Comparison of ENCODE assay signal across 6 cellular contexts in the genomic region with DNA sequence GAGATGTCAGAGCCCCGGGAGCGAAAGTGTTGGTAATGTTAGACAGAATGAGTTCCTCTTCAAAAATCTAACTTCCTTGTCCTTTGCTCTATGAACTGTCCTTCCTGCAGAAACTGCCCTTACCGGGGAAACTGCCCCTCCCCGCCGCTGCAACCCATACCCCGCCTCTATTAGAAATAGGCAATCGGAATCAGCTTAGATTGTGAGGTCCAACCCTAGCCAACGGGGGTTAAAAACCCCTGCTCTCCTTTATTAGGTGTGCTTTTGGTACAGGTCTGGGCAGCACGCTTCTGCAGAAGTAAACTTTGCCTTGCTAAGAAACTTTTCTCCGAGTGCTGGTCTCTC.
DNase-seq lines count a peak whose midpoint lies in the region; ATAC-seq, FAIRE-seq and TF ChIP-seq lines count a peak whose summit lies in the region.

No MANE protein-coding gene starts in this region.

- H3K79me2 ChIP-seq in SU-DHL-6 (ENCODE audit: insufficient read depth, low read length) = no peaks in the 10 kb centered on the region

- peak overlapping the region; percentile 70 for H3K9ac ChIP-seq in SU-DHL-6 (ENCODE audit: low read length)

- peak overlapping the region; percentile 72 for H3K4me2 ChIP-seq in SU-DHL-6 (ENCODE audit: low read depth, low read length, poor library complexity, severe bottlenecking)

- H3K27ac ChIP-seq in SU-DHL-6 (ENCODE audit: low read depth, low read length) = peak overlapping the region; percentile 67

- POLR2A ChIA-PET in HEK293T (lab: Yijun Ruan, JAX) = interaction anchor here (0.9 to 4.6 kb wide), 15 partner anchors 8 to 722 kb away, joined by 3 to 39 read pairs (median 3); a partner anchor contains a TSS

- H3K36me3 ChIP-seq in SU-DHL-6 (ENCODE audit: low read length) = no peaks in the 10 kb centered on the region

- H4K20me1 ChIP-seq in SU-DHL-6 (ENCODE audit: low read depth, low read length) = no peaks in the 10 kb centered on the region

- no peak for ATAC-seq in GM21423 (IDR thresholded peaks at IDR 0.05; ENCODE audit: unreplicated experiment)

- peaks cover 4% of the 10 kb centered on the region; the same call in 1 of the 2 replicates for H3F3A ChIP-seq in SU-DHL-6 (ENCODE audit: insufficient read depth)

- H3K9me2 ChIP-seq in SU-DHL-6 (replicated peaks; ENCODE audit: insufficient read depth, low read length) = no peaks in the 10 kb centered on the region

- DNase-seq in HEK293T (ENCODE audit: extremely low spot score) = no peak
- no peak for DNase-seq in RCC 7860 (ENCODE audit: low spot score)
- DNase-seq in HuH-7.5 (ENCODE audit: low spot score) = no peak

- CTCF ChIA-PET in HEK293T (lab: Yijun Ruan, JAX) = interaction anchor here (0.5 to 1.1 kb wide), 10 partner anchors 8 to 474 kb away, joined by 3 to 8 read pairs (median 4); a partner anchor contains a TSS

- peak overlapping the region; percentile 77 for H2AFZ ChIP-seq in SU-DHL-6 (ENCODE audit: low read depth, low read length, severe bottlenecking)

- FAIRE-seq in RCC 7860 (lab: Jason Lieb, UNC) = no peak

- H3K9me3 ChIP-seq in SU-DHL-6 (ENCODE audit: insufficient read depth, low read length) (no peaks in the 10 kb centered on the region), iPS-18c (ENCODE audit: control insufficient read depth, insufficient read depth, low read length) (no peaks in the 10 kb centered on the region)

- no peak for TF ChIP-seq CTCF in SU-DHL-6 (IDR thresholded peaks at IDR 0.05; ENCODE audit: insufficient read depth, low read length, poor library complexity, severe bottlenecking)

- peak overlapping the region; percentile 63 for H3K4me3 ChIP-seq in SU-DHL-6 (ENCODE audit: insufficient read depth, low read length, poor library complexity, severe bottlenecking)
- peak overlapping the region; percentile 61 for H3K4me3 ChIP-seq in iPS-18c (ENCODE audit: insufficient read depth, low read depth, low read length)

- H3K27me3 ChIP-seq in SU-DHL-6 (ENCODE audit: low read length) = no peaks in the 10 kb centered on the region

TF ChIP-seq in HEK293T, 16 proteins besides CTCF, POLR2A, EP300 and RAD21:
- TF ChIP-seq TARDBP (IDR thresholded peaks at IDR 0.05) = no peak
- no peak for TF ChIP-seq HDGF (IDR thresholded peaks at IDR 0.05; ENCODE audit: borderline replicate concordance)
- no peak for TF ChIP-seq SP1 (IDR thresholded peaks at IDR 0.05)
- TF ChIP-seq L3MBTL2 (conservative IDR thresholded peaks at IDR 0.05) = 0 out of 2 replicates have a peak, but pooled peaks have one; percentile 49
- TF ChIP-seq ZNF384 (IDR thresholded peaks at IDR 0.05) = no peak
